Comparison of ENCODE assay signal across 15 cellular contexts in the genomic region with DNA sequence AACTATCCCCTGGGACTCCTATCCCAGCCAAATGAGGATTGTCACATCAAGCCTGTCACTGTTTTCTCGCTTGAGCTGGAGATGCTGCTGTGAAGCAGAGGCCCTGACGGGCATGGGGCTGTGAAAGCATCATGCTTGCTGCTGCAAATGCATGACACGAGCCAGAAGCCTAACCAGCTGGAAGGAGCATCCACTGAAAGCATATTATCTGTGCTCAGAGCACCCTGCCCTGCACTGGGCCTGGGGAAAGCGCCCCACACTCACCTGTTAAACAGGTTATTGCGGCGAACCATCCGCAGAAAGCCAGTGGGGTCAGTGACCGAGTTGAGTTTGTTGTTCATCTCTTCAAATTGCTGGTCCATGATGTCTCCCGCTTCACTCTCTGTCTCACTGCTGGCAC.
DNase-seq lines count a peak whose midpoint lies in the region; ATAC-seq, FAIRE-seq and TF ChIP-seq lines count a peak whose summit lies in the region.
"Had no signal": no experiment of that assay in that cellular context is flagged by ENCODE, and none has a peak within 500 bp of the region (broad histone marks: within the 10 kb centered on the region; RNA-seq: fewer than 3 reads in every experiment).

No MANE protein-coding gene starts in this region.

- H3K4me3 ChIP-seq in sigmoid colon (no peak overlapping the region), small intestine (ENCODE audit: low read depth in 1 of 2, low read length in 2 of 2) (no peak overlapping the region)
- H3K4me3 ChIP-seq: adrenal gland, K562, transverse colon had no signal

- peak; percentile 58 for DNase-seq in NCI-H1694 treated with DMSO at 0.1 percent for 48 hours (lab: John Stamatoyannopoulos, UW)
- DNase-seq in RWPE1 (ENCODE audit: low spot score) = no peak
- DNase-seq in left lobe of liver (ENCODE audit: low spot score) = peak; percentile 35
- DNase-seq in sigmoid colon = no peak
- no peak for DNase-seq in small intestine
- no peak for DNase-seq in COR-L47 (lab: John Stamatoyannopoulos, UW)
- no peak for DNase-seq in SKM-1 (lab: John Stamatoyannopoulos, UW; ENCODE audit: unreplicated experiment)
- no peak for DNase-seq in glomerular visceral epithelial cell (ENCODE audit: extremely low spot score)
- DNase-seq: activated CD4-positive, alpha-beta T cell treated with anti-CD3 and anti-CD28 coated beads for 4 hours; NCI-H524; nucleus accumbens; stimulated activated CD4-positive, alpha-beta T cell treated with anti-CD3 and anti-CD28 coated beads, Interleukin-15, amount 100 ng/mL, for 24 hours; transverse colon had no signal

- H3K4me1 ChIP-seq in sigmoid colon (peaks cover 0 to 58% (median 41%) of the 10 kb centered on the region in 4 donors), small intestine (ENCODE audit: control insufficient read depth in 2 of 2, insufficient read depth in 1 of 2, low read depth in 1 of 2, low read length in 1 of 2) (peaks cover 0 to 2% of the 10 kb centered on the region in 2 donors)

- TF ChIP-seq EP300 in sigmoid colon (IDR thresholded peaks at IDR 0.05) = no peak

- CTCF ChIA-PET in RWPE1 (lab: Yijun Ruan, JAX) = no interaction called here

- POLR2A ChIA-PET in RWPE1 (lab: Yijun Ruan, JAX; ENCODE audit: low non-redundant PET) = no interaction called here

- no peak for TF ChIP-seq POLR2A in sigmoid colon (IDR thresholded peaks at IDR 0.05)

- intact Hi-C loops in sigmoid colon (cut with DNase I) = loop anchor here (10.0 kb wide), 1 partner anchor 1005 kb away; no protein-coding TSS in a partner anchor

- H3K27me3 ChIP-seq in sigmoid colon (no peaks in the 10 kb centered on the region), small intestine (ENCODE audit: control insufficient read depth in 2 of 2, insufficient read depth in 2 of 2, low read length in 2 of 2) (no peaks in the 10 kb centered on the region)
- H3K27me3 ChIP-seq: adrenal gland, transverse colon had no signal

- 92% methylated on average over 9 of the region's 9 CpGs for WGBS in sigmoid colon, 2 donors
- 84 to 90% (median 84%) methylated on average over 9 of the region's 9 CpGs for WGBS in small intestine, 3 donors

- H3K9me3 ChIP-seq in sigmoid colon (no peaks in the 10 kb centered on the region), small intestine (ENCODE audit: control insufficient read depth, low read depth) (no peaks in the 10 kb centered on the region)
- H3K9me3 ChIP-seq: adrenal gland, transverse colon had no signal

- TF ChIP-seq CTCF in RWPE1 (conservative IDR thresholded peaks at IDR 0.05; ENCODE audit: low read depth) (no peak), sigmoid colon (IDR thresholded peaks at IDR 0.05) (no peak)

- FAIRE-seq in small intestine (lab: Jason Lieb, UNC) = no peak
- FAIRE-seq: K562 had no signal

- ATAC-seq in left lobe of liver = no peak
- ATAC-seq: K562 had no signal

- H3K27ac ChIP-seq in RWPE1 (peak overlapping the region; percentile 33; the same call in 1 of the 2 replicates), sigmoid colon (peak overlapping the region in 3 of 4 donors; percentile 48 to 63 (median 59)), small intestine (ENCODE audit: low read depth in 1 of 2, low read length in 1 of 2) (peak overlapping the region in 1 of 2 donors; percentile 42)

- peaks cover 0 to 3% (median 0%) of the 10 kb centered on the region in 4 donors for H3K36me3 ChIP-seq in sigmoid colon
- H3K36me3 ChIP-seq in small intestine (ENCODE audit: control insufficient read depth in 2 of 2, insufficient read depth in 2 of 2, low read length in 2 of 2) = no peaks in the 10 kb centered on the region
- H3K36me3 ChIP-seq: adrenal gland, transverse colon had no signal

Comparison
In these comparisons a context has a peak if more than half of its experiments do, and no peak if none do; other contexts are left out.
1. DNase-seq: peak in NCI-H1694 treated with DMSO at 0.1 percent for 48 hours (single experiment) and left lobe of liver (single experiment); none in RWPE1 (single experiment), sigmoid colon (single experiment), small intestine (single experiment), COR-L47 (single experiment), SKM-1 (single experiment) and glomerular visceral epithelial cell (single experiment).